In genomic region chr15:75649848-75650247, GRCh38 we compare ENCODE assay signal across 10 cellular contexts. TPM values are rescaled to one million over a fixed set of nuclear protein-coding genes. Genes with fewer than 3 reads are reported as not detected.
DNase-seq lines count a peak whose midpoint lies in the region; ATAC-seq, FAIRE-seq and TF ChIP-seq lines count a peak whose summit lies in the region.
"Had no signal": no experiment of that assay in that cellular context is flagged by ENCODE, and none has a peak within 500 bp of the region (broad histone marks: within the 10 kb centered on the region; RNA-seq: fewer than 3 reads in every experiment).

No MANE protein-coding gene starts in this region.

- no peaks in the 10 kb centered on the region for H3K9me1 ChIP-seq in K562 (ENCODE audit: control insufficient read depth, insufficient read depth, low read length)

- H3K4me3 ChIP-seq in K562 (peak overlapping the region; percentile 30; the same call in 1 of the 2 replicates), lower lobe of right lung (peak overlapping the region; percentile 82), stomach (peak overlapping the region; percentile 37 to 83 (median 72))

- peak overlapping the region; percentile 60 to 97; a peak in 3 of 4 replicates for H3K9ac ChIP-seq in K562 (ENCODE audit: insufficient read depth in 1 of 2, low read depth in 2 of 2, low read length in 2 of 2)

- peaks cover 50 to 68% of the 10 kb centered on the region in 2 experiments for H3K4me1 ChIP-seq in K562 (replicated peaks in 1 of 2; ENCODE audit: control insufficient read depth in 2 of 2, insufficient read depth in 2 of 2, low read length in 2 of 2)
- H3K4me1 ChIP-seq in lower lobe of right lung, result peaks cover 76% of the 10 kb centered on the region
- H3K4me1 ChIP-seq in stomach, result peaks cover 70 to 79% (median 76%) of the 10 kb centered on the region in 4 donors

- no peak for DNase-seq in T-helper 2 cell treated with Interferon-gamma antibody and Interleukin-4, amounts not matched to agents 5 μg/mL and 100 μg/mL, for 36 hours (ENCODE audit: low spot score)
- no peak for DNase-seq in T-helper 2 cell
- no peak for DNase-seq in K562 (ENCODE audit: extremely low read depth in 1 of 4, low spot score in 3 of 4)
- DNase-seq in lower lobe of right lung, result no peak
- no peak for DNase-seq in stomach
- DNase-seq in SHP77 treated with DMSO at 0.1 percent for 48 hours (lab: John Stamatoyannopoulos, UW), result no peak
- no peak for DNase-seq in GM03348 (ENCODE audit: low spot score)
- DNase-seq in ACHN, result no peak
- DNase-seq: activated naive CD4-positive, alpha-beta T cell treated with anti-CD3 and anti-CD28 coated beads, Interleukin-2, amount 10 ng/mL, durations not matched to agents 7 days and 5 days had no signal

- no peak overlapping the region for H3K27ac Mint-ChIP-seq in T-helper 2 cell treated with Interferon-gamma antibody and Interleukin-4, amounts not matched to agents 5 μg/mL and 100 μg/mL, for 36 hours
- H3K27ac Mint-ChIP-seq: activated naive CD4-positive, alpha-beta T cell treated with anti-CD3 and anti-CD28 coated beads, Interleukin-2, amount 10 ng/mL, durations not matched to agents 7 days and 5 days had no signal

- no peak for TF ChIP-seq POLR2A in K562 (conservative IDR thresholded peaks at IDR 0.05)
- no peak for TF ChIP-seq POLR2A in stomach (IDR thresholded peaks at IDR 0.05)

- H3K27ac ChIP-seq in K562 (ENCODE audit: extremely low read depth, low read depth, low read length) (peak overlapping the region; percentile 9; the same call in 1 of the 3 replicates), lower lobe of right lung (no peak overlapping the region), stomach (peak overlapping the region in 3 of 5 donors; percentile 93 to 97 (median 97))
- H3K27ac ChIP-seq: VCaP had no signal

- no peak for ATAC-seq in K562
- no peak for ATAC-seq in lower lobe of right lung

- in situ Hi-C loops in K562 (cut with MboI) (no loop called here), ACHN (cut with HindIII; ENCODE audit: low pct_ligation_motif_present, low pct_unique_long_range_greater_than_20kb, low sequenced_read_pairs) (no loop called here)

- peak overlapping the region; percentile 44 for H3K4me3 Mint-ChIP-seq in T-helper 2 cell treated with Interferon-gamma antibody and Interleukin-4, amounts not matched to agents 5 μg/mL and 100 μg/mL, for 36 hours
- H3K4me3 Mint-ChIP-seq: activated naive CD4-positive, alpha-beta T cell treated with anti-CD3 and anti-CD28 coated beads, Interleukin-2, amount 10 ng/mL, durations not matched to agents 7 days and 5 days had no signal

- H3K9me3 ChIP-seq in K562 (replicated peaks; ENCODE audit: control insufficient read depth, insufficient read depth, low read depth, low read length) (no peaks in the 10 kb centered on the region), lower lobe of right lung (no peaks in the 10 kb centered on the region), stomach (no peaks in the 10 kb centered on the region)

- peaks cover 12% of the 10 kb centered on the region for H3K27me3 Mint-ChIP-seq in T-helper 2 cell treated with Interferon-gamma antibody and Interleukin-4, amounts not matched to agents 5 μg/mL and 100 μg/mL, for 36 hours (ENCODE audit: low read depth)

- peaks cover 19% of the 10 kb centered on the region for H3K4me1 Mint-ChIP-seq in T-helper 2 cell treated with Interferon-gamma antibody and Interleukin-4, amounts not matched to agents 5 μg/mL and 100 μg/mL, for 36 hours (ENCODE audit: low read depth)

- H4K20me1 ChIP-seq in K562 (replicated peaks; ENCODE audit: control insufficient read depth, insufficient read depth, low read length), result no peaks in the 10 kb centered on the region

- TF ChIP-seq CTCF in K562 (IDR thresholded peaks at IDR 0.05 in 2 of 3, conservative IDR thresholded peaks at IDR 0.05 in 1 of 3; ENCODE audit: insufficient read depth in 2 of 3, low read depth in 1 of 3, low read length in 3 of 3) (no peak), lower lobe of right lung (IDR thresholded peaks at IDR 0.05) (no peak), stomach (IDR thresholded peaks at IDR 0.05) (no peak)

- H3K36me3 Mint-ChIP-seq in T-helper 2 cell treated with Interferon-gamma antibody and Interleukin-4, amounts not matched to agents 5 μg/mL and 100 μg/mL, for 36 hours (ENCODE audit: low read depth), result no peaks in the 10 kb centered on the region
- H3K36me3 Mint-ChIP-seq: activated naive CD4-positive, alpha-beta T cell treated with anti-CD3 and anti-CD28 coated beads, Interleukin-2, amount 10 ng/mL, durations not matched to agents 7 days and 5 days had no signal

- no peaks in the 10 kb centered on the region for H3K27me3 ChIP-seq in K562 (ENCODE audit: control insufficient read depth in 2 of 2, insufficient read depth in 2 of 2, low read length in 2 of 2)
- no peaks in the 10 kb centered on the region for H3K27me3 ChIP-seq in lower lobe of right lung (ENCODE audit: low read depth)
- no peaks in the 10 kb centered on the region for H3K27me3 ChIP-seq in stomach

- H3K36me3 ChIP-seq in K562 (ENCODE audit: control insufficient read depth, insufficient read depth, low read length) (peaks cover 20% of the 10 kb centered on the region; the same call in 2 of the 3 replicates), lower lobe of right lung (peaks cover 25% of the 10 kb centered on the region), stomach (peaks cover 2 to 32% (median 14%) of the 10 kb centered on the region in 4 donors)

- peaks cover 76% of the 10 kb centered on the region for H3K79me2 ChIP-seq in K562 (ENCODE audit: control insufficient read depth, insufficient read depth, low read length)

- TF ChIP-seq RAD21 in K562 (CRISPR knock-in tag; conservative IDR thresholded peaks at IDR 0.05 in 1 of 2, IDR thresholded peaks at IDR 0.05 in 1 of 2), result no peak

- no peaks in the 10 kb centered on the region for H3K9me3 Mint-ChIP-seq in T-helper 2 cell treated with Interferon-gamma antibody and Interleukin-4, amounts not matched to agents 5 μg/mL and 100 μg/mL, for 36 hours
- H3K9me3 Mint-ChIP-seq: activated naive CD4-positive, alpha-beta T cell treated with anti-CD3 and anti-CD28 coated beads, Interleukin-2, amount 10 ng/mL, durations not matched to agents 7 days and 5 days had no signal

- no peak overlapping the region for H2AFZ ChIP-seq in K562 (ENCODE audit: low read depth, low read length)

- no peak for FAIRE-seq in K562 (lab: Jason Lieb, UNC)

- WGBS in K562 (ENCODE audit: insufficient coverage, low coverage, missing lambda C conversion rate), result 80% methylated on average over 13 of the region's 18 CpGs
- 89 to 93% (median 92%) methylated on average over 18 of the region's 18 CpGs for WGBS in stomach, 5 donors

- no TSS peak for BruUV-seq in K562 (replicated peaks; lab: Mats Ljungman, UMichigan)

- POLR2A ChIA-PET in K562 (lab: Yijun Ruan, JAX), result interaction anchor here (1.0 to 4.3 kb wide), 3 partner anchors 9 to 196 kb away, joined by 3 to 20 read pairs (median 4); partner anchors contain the start of gene IMP3

- TF ChIP-seq EP300 in K562 (IDR thresholded peaks at IDR 0.05; ENCODE audit: low read length) (no peak), stomach (IDR thresholded peaks at IDR 0.05) (no peak)

- CTCF ChIA-PET in K562 (lab: Yijun Ruan, JAX; ENCODE audit: low intra/inter-chr PET ratio), result no interaction called here

- H3K4me2 ChIP-seq in K562 (ENCODE audit: insufficient read depth, low read length), result peak overlapping the region; percentile 96

- intact Hi-C loops in K562 (cut with micrococcal nuclease) (no loop called here), lower lobe of right lung (cut with DNase I) (no loop called here), stomach (cut with DNase I; ENCODE audit: low total_unique reads) (no loop called here)

RNA-seq across cellular contexts. Expression of gene SNX33, which starts 2.1 kb away (rescaled TPM):
- total RNA-seq in K562 (2011; cell fraction: chromatin; rRNA removed; ENCODE audit: low replicate concordance), result 12.7 and 30.2 TPM in 2 replicates
- 20.0 and 22.7 TPM in 2 replicates for total RNA-seq in K562 (2011; cell fraction: nucleolus; rRNA removed)
- total RNA-seq in K562 (2011; cell fraction: nucleoplasm; rRNA removed), result 17.2 and 19.9 TPM in 2 replicates
- total RNA-seq in K562 (2014; rRNA removed) (10.0 and 13.0 TPM in 2 replicates), K562 (2014; rRNA removed; fragmentation: Illumina TruSeq; extraction: Trizol) (4.3 and 4.7 TPM in 2 replicates), K562 (2015; rRNA removed; fragmentation: Illumina TruSeq; extraction: Trizol) (8.3 and 8.8 TPM in 2 replicates), K562 (2021) (14.1 and 14.8 TPM in 2 replicates), lower lobe of right lung (28.9 TPM), stomach (10 to 100 TPM; 12.5 to 36.8 (median 23.9) TPM)
- polyA plus RNA-seq in K562 (2011; rRNA removed) (7.9 and 8.2 TPM in 2 replicates), K562 (2014; fragmentation: Illumina TruSeq; extraction: Trizol) (10.1 TPM in 2 replicates), K562 (2014; fragmentation: Nextera tagmentation; extraction: Ambion mirVana) (1 to 10 TPM; 1.4 to 1.8 TPM), K562 (2014; rRNA removed) (7.5 and 8.3 TPM in 2 replicates), stomach (10 to 100 TPM; 11.0 to 15.6 (median 11.6) TPM)
- 9.2 and 11.6 TPM in 2 replicates for polyA plus RNA-seq in K562 (2011; cell fraction: cytosol; rRNA removed)
- 16.8 and 25.3 TPM in 2 replicates for polyA plus RNA-seq in K562 (2011; cell fraction: nucleus; rRNA removed)
- polyA plus RNA-seq in K562 (2012), result 11.0 and 16.8 TPM in 2 replicates
- 10.9 and 12.8 TPM in 2 replicates for polyA minus RNA-seq in K562 (2011; rRNA and poly(A)+ RNA removed)
- polyA minus RNA-seq in K562 (2011; cell fraction: cytosol; rRNA and poly(A)+ RNA removed), result 11.5 and 12.8 TPM in 2 replicates
- 10.5 and 12.7 TPM in 2 replicates for polyA minus RNA-seq in K562 (2011; cell fraction: nucleus; rRNA and poly(A)+ RNA removed)

RNA-seq across cellular contexts. Expression of gene IMP3, which starts 9.8 kb away (rescaled TPM):
- 30.2 and 42.6 TPM in 2 replicates for total RNA-seq in K562 (2011; cell fraction: chromatin; rRNA removed; ENCODE audit: low replicate concordance)
- 67.6 and 76.2 TPM in 2 replicates for total RNA-seq in K562 (2011; cell fraction: nucleolus; rRNA removed)
- 56.2 and 65.3 TPM in 2 replicates for total RNA-seq in K562 (2011; cell fraction: nucleoplasm; rRNA removed)
- total RNA-seq in K562 (2014; rRNA removed), result 140 and 159 TPM in 2 replicates
- total RNA-seq in K562 (2014; rRNA removed; fragmentation: Illumina TruSeq; extraction: Trizol), result 74.4 and 74.6 TPM in 2 replicates
- total RNA-seq in K562 (2015; rRNA removed; fragmentation: Illumina TruSeq; extraction: Trizol), result 87.6 and 93.6 TPM in 2 replicates
- 113 and 124 TPM in 2 replicates for total RNA-seq in K562 (2021)
- polyA plus RNA-seq in K562 (2011; rRNA removed), result 58.5 and 68.3 TPM in 2 replicates
- polyA plus RNA-seq in K562 (2011; cell fraction: cytosol; rRNA removed), result 92.2 and 249 TPM in 2 replicates
- 55.6 and 61.8 TPM in 2 replicates for polyA plus RNA-seq in K562 (2011; cell fraction: nucleus; rRNA removed)
- polyA plus RNA-seq in K562 (2012), result 84.1 and 118 TPM in 2 replicates
- polyA plus RNA-seq in K562 (2014; fragmentation: Illumina TruSeq; extraction: Trizol), result 44.5 and 47.1 TPM in 2 replicates
- 10 to 100 TPM; 14.5 to 15.5 TPM for polyA plus RNA-seq in K562 (2014; fragmentation: Nextera tagmentation; extraction: Ambion mirVana)
- 160 and 161 TPM in 2 replicates for polyA plus RNA-seq in K562 (2014; rRNA removed)
- polyA minus RNA-seq in K562 (2011; rRNA and poly(A)+ RNA removed), result 15.4 and 19.4 TPM in 2 replicates
- polyA minus RNA-seq in K562 (2011; cell fraction: cytosol; rRNA and poly(A)+ RNA removed), result 32.6 and 34.2 TPM in 2 replicates
- 26.5 and 42.5 TPM in 2 replicates for polyA minus RNA-seq in K562 (2011; cell fraction: nucleus; rRNA and poly(A)+ RNA removed)
- total RNA-seq in lower lobe of right lung, result 56.5 TPM
- 100 to 1,000 TPM in 2 of 5 donors, 10 to 100 TPM in 2, 1 to 10 TPM in 1; 3.5 to 137 (median 39.8) TPM for total RNA-seq in stomach
- 10 to 100 TPM; 67.4 to 98.7 (median 80.7) TPM for polyA plus RNA-seq in stomach

RNA-seq across cellular contexts. Expression of gene SNUPN, which starts 24.3 kb away (rescaled TPM):
- 34.5 and 36.5 TPM in 2 replicates for total RNA-seq in K562 (2011; cell fraction: chromatin; rRNA removed; ENCODE audit: low replicate concordance)
- total RNA-seq in K562 (2011; cell fraction: nucleolus; rRNA removed), result 19.9 and 23.8 TPM in 2 replicates
- 23.1 and 26.6 TPM in 2 replicates for total RNA-seq in K562 (2011; cell fraction: nucleoplasm; rRNA removed)
- 32.2 and 33.0 TPM in 2 replicates for total RNA-seq in K562 (2014; rRNA removed)
- 39.5 and 41.6 TPM in 2 replicates for total RNA-seq in K562 (2014; rRNA removed; fragmentation: Illumina TruSeq; extraction: Trizol)
- total RNA-seq in K562 (2015; rRNA removed; fragmentation: Illumina TruSeq; extraction: Trizol), result 36.9 and 40.0 TPM in 2 replicates
- 36.6 and 38.3 TPM in 2 replicates for total RNA-seq in K562 (2021)
- 29.7 and 38.4 TPM in 2 replicates for polyA plus RNA-seq in K562 (2011; rRNA removed)
- 17.4 and 23.6 TPM in 2 replicates for polyA plus RNA-seq in K562 (2011; cell fraction: cytosol; rRNA removed)
- 17.4 and 19.5 TPM in 2 replicates for polyA plus RNA-seq in K562 (2011; cell fraction: nucleus; rRNA removed)
- polyA plus RNA-seq in K562 (2012), result 29.0 and 35.1 TPM in 2 replicates
- 40.9 and 45.0 TPM in 2 replicates for polyA plus RNA-seq in K562 (2014; fragmentation: Illumina TruSeq; extraction: Trizol)
- polyA plus RNA-seq in K562 (2014; fragmentation: Nextera tagmentation; extraction: Ambion mirVana), result 10 to 100 TPM; 69.3 to 78.3 TPM
- 38.0 and 42.5 TPM in 2 replicates for polyA plus RNA-seq in K562 (2014; rRNA removed)
- 35.1 and 36.0 TPM in 2 replicates for polyA minus RNA-seq in K562 (2011; rRNA and poly(A)+ RNA removed)
- 16.3 and 20.6 TPM in 2 replicates for polyA minus RNA-seq in K562 (2011; cell fraction: cytosol; rRNA and poly(A)+ RNA removed)
- polyA minus RNA-seq in K562 (2011; cell fraction: nucleus; rRNA and poly(A)+ RNA removed), result 10.6 and 18.4 TPM in 2 replicates
- total RNA-seq in lower lobe of right lung, result 21.7 TPM
- 10 to 100 TPM in 4 of 5 donors, 1 to 10 TPM in 1; 4.7 to 19.6 (median 15.1) TPM for total RNA-seq in stomach
- polyA plus RNA-seq in stomach, result 10 to 100 TPM; 16.2 to 29.2 (median 24.3) TPM

Comparison
In these comparisons a context has a peak if more than half of its experiments do, and no peak if none do; other contexts are left out.
1. H3K4me3 ChIP-seq: peak in every context shown above with its lines; median percentile 82 in lower lobe of right lung; 72 in stomach; 30 in K562.